ENCODE assay signal across 19 cellular contexts in genomic region chr15:64131547-64131946, GRCh38.
"Had no signal": no experiment of that assay in that cellular context is flagged by ENCODE, and none has a peak within 500 bp of the region (broad histone marks: within the 10 kb centered on the region; RNA-seq: fewer than 3 reads in every experiment).

No MANE protein-coding gene starts in this region.

- H3K4me3 Mint-ChIP-seq: activated CD4-positive, alpha-beta T cell treated with anti-CD3 and anti-CD28 coated beads, Interleukin-2, amount 10 ng/mL, durations not matched to agents 7 days and 5 days; activated naive CD4-positive, alpha-beta T cell treated with anti-CD3 and anti-CD28 coated beads for 36 hours; activated T-helper 1 cell treated with anti-CD3 and anti-CD28 coated beads, Interleukin-12 subunit alpha, Interleukin-12 subunit beta, Interleukin-2, Interleukin-4 antibody, amounts not matched to agents 30 ng/mL and 10 ng/mL and 1 ng/mL, durations not matched to agents 14 hours and 24 hours and 36 hours; natural killer cell; T-helper 2 cell treated with Interferon-gamma antibody and Interleukin-4, amounts not matched to agents 5 μg/mL and 100 μg/mL, for 36 hours had no signal

- H3K27me3 ChIP-seq: adrenal gland, foreskin keratinocyte, neutrophil had no signal

- H3K4me1 ChIP-seq: foreskin keratinocyte, parathyroid adenoma had no signal

- H3K27me3 Mint-ChIP-seq: activated CD4-positive, alpha-beta T cell treated with anti-CD3 and anti-CD28 coated beads, Interleukin-2, amount 10 ng/mL, durations not matched to agents 7 days and 5 days had no signal

- H3K4me3 ChIP-seq: adrenal gland, mucosa of descending colon had no signal

- ATAC-seq: foreskin keratinocyte, left colon, mucosa of descending colon, natural killer cell had no signal

- H3K27ac ChIP-seq: adrenal gland, foreskin keratinocyte, neutrophil, parathyroid adenoma had no signal

- H3K27ac Mint-ChIP-seq: activated CD4-positive, alpha-beta T cell treated with anti-CD3 and anti-CD28 coated beads, Interleukin-2, amount 10 ng/mL, durations not matched to agents 7 days and 5 days; activated naive CD4-positive, alpha-beta T cell treated with anti-CD3 and anti-CD28 coated beads for 36 hours; activated T-helper 1 cell treated with anti-CD3 and anti-CD28 coated beads, Interleukin-12 subunit alpha, Interleukin-12 subunit beta, Interleukin-2, Interleukin-4 antibody, amounts not matched to agents 30 ng/mL and 10 ng/mL and 1 ng/mL, durations not matched to agents 14 hours and 24 hours and 36 hours; natural killer cell; T-helper 2 cell treated with Interferon-gamma antibody and Interleukin-4, amounts not matched to agents 5 μg/mL and 100 μg/mL, for 36 hours had no signal

- H3K9me3 Mint-ChIP-seq: activated CD4-positive, alpha-beta T cell treated with anti-CD3 and anti-CD28 coated beads, Interleukin-2, amount 10 ng/mL, durations not matched to agents 7 days and 5 days; activated naive CD4-positive, alpha-beta T cell treated with anti-CD3 and anti-CD28 coated beads for 36 hours; activated T-helper 1 cell treated with anti-CD3 and anti-CD28 coated beads, Interleukin-12 subunit alpha, Interleukin-12 subunit beta, Interleukin-2, Interleukin-4 antibody, amounts not matched to agents 30 ng/mL and 10 ng/mL and 1 ng/mL, durations not matched to agents 14 hours and 24 hours and 36 hours; natural killer cell; T-helper 2 cell treated with Interferon-gamma antibody and Interleukin-4, amounts not matched to agents 5 μg/mL and 100 μg/mL, for 36 hours had no signal

- DNase-seq: activated CD4-positive, alpha-beta T cell treated with anti-CD3 and anti-CD28 coated beads, Interleukin-2, amount 10 ng/mL, durations not matched to agents 7 days and 5 days; activated naive CD4-positive, alpha-beta T cell treated with anti-CD3 and anti-CD28 coated beads for 36 hours; adrenal gland; central memory CD4-positive, alpha-beta T cell; cortex of kidney; effector CD8-positive, alpha-beta T cell; foreskin keratinocyte; left colon; mucosa of descending colon; natural killer cell; small intestine; stimulated activated CD4-positive, alpha-beta T cell treated with anti-CD3 and anti-CD28 coated beads, Interleukin-4, amount 100 ng/mL, for 24 hours; stimulated activated naive CD4-positive, alpha-beta T cell; SW 1271; trophoblast cell had no signal

- H3K9me3 ChIP-seq: adrenal gland, mucosa of descending colon, neutrophil had no signal
